ENCODE assay signal across 14 cellular contexts in the genomic region with DNA sequence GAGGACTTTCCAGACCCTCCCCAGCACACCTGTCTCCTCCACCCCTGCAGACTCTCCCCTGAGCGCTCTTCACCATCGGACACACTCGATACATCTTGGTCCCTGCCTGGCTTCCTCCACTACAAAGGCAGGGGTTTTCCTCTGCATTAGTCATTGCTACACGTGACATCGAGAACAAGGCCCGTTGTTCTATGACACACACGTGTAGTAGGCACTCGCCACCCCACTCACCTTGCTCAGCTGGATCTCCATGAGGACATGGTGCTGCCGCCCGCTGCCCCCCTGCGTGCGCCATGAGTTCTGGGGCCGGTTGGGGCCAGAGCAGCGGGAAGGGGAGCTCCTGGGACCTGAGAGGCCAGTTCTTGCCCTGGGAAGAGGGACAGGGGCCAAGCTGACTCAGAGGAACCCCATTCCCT. TPM values are rescaled to one million over a fixed set of nuclear protein-coding genes. Genes with fewer than 3 reads are reported as not detected.
DNase-seq lines count a peak whose midpoint lies in the region; ATAC-seq and TF ChIP-seq lines count a peak whose summit lies in the region.
"Had no signal": no experiment of that assay in that cellular context is flagged by ENCODE, and none has a peak within 500 bp of the region (broad histone marks: within the 10 kb centered on the region; RNA-seq: fewer than 3 reads in every experiment).

No MANE protein-coding gene starts in this region.

- DNase-seq in GM13976 (ENCODE audit: low spot score) (peak; percentile 84), body of pancreas (peak in 2 of 4 donors; percentile 32 to 55), gastrocnemius medialis (no peak), NOMO-1 treated with dmso at 0.1 percent for 144 hours (lab: John Stamatoyannopoulos, UW; ENCODE audit: unreplicated experiment) (no peak)
- peak; percentile 89 for DNase-seq in activated CD4-positive, alpha-beta T cell treated with anti-CD3 and anti-CD28 coated beads, Interleukin-2, amount 10 ng/mL, durations not matched to agents 24 days and 14 days
- peak; percentile 66 to 73 for DNase-seq in stimulated activated CD4-positive, alpha-beta T cell treated with anti-CD3 and anti-CD28 coated beads, Interleukin-2, amount 100 ng/mL, for 24 hours
- DNase-seq: COR-L47, heart right ventricle, NCI-H774 had no signal

- H3K4me1 Mint-ChIP-seq in activated CD4-positive, alpha-beta T cell treated with anti-CD3 and anti-CD28 coated beads, Interleukin-2, amount 10 ng/mL, durations not matched to agents 24 days and 14 days: peaks cover 12% of the 10 kb centered on the region

- peak overlapping the region; percentile 68 for H3K4me3 Mint-ChIP-seq in activated CD4-positive, alpha-beta T cell treated with anti-CD3 and anti-CD28 coated beads, Interleukin-2, amount 10 ng/mL, durations not matched to agents 24 days and 14 days

- TF ChIP-seq POLR2A in body of pancreas (IDR thresholded peaks at IDR 0.05) (peak in 1 of 3 donors; percentile 9), gastrocnemius medialis (IDR thresholded peaks at IDR 0.05) (no peak)

- H3K27me3 Mint-ChIP-seq in activated CD4-positive, alpha-beta T cell treated with anti-CD3 and anti-CD28 coated beads, Interleukin-2, amount 10 ng/mL, durations not matched to agents 24 days and 14 days: no peaks in the 10 kb centered on the region
- H3K27me3 Mint-ChIP-seq: progenitor cell of endocrine pancreas had no signal

- intact Hi-C loops in activated CD4-positive, alpha-beta T cell treated with anti-CD3 and anti-CD28 coated beads, Interleukin-2, amount 10 ng/mL, durations not matched to agents 24 days and 14 days (cut with micrococcal nuclease): no loop called here
- intact Hi-C loops in body of pancreas (cut with DNase I): loop anchor here (10.0 kb wide), 1 partner anchor 105 kb away; no protein-coding TSS in a partner anchor
- intact Hi-C loops in gastrocnemius medialis (cut with DNase I; ENCODE audit: low total_unique reads): no loop called here

- H3K27me3 ChIP-seq in body of pancreas (no peaks in the 10 kb centered on the region), gastrocnemius medialis (no peaks in the 10 kb centered on the region)
- H3K27me3 ChIP-seq: ascending aorta, heart right ventricle had no signal

- H3K36me3 Mint-ChIP-seq in activated CD4-positive, alpha-beta T cell treated with anti-CD3 and anti-CD28 coated beads, Interleukin-2, amount 10 ng/mL, durations not matched to agents 24 days and 14 days (ENCODE audit: low read depth): peaks cover 24% of the 10 kb centered on the region

- H3K27ac ChIP-seq in body of pancreas (peak overlapping the region in 2 of 4 donors; percentile 29 to 46), gastrocnemius medialis (no peak overlapping the region)
- H3K27ac ChIP-seq: ascending aorta, heart right ventricle, HL-60 had no signal

- WGBS in body of pancreas, 2 donors: 81 to 90% methylated on average over 14 of the region's 14 CpGs

- no peak for TF ChIP-seq CTCF in GM13976 (IDR thresholded peaks at IDR 0.05; ENCODE audit: borderline replicate concordance, control extremely low read depth, extremely low read depth, insufficient read depth, missing control alignments)
- no peak for TF ChIP-seq CTCF in body of pancreas (IDR thresholded peaks at IDR 0.05)
- TF ChIP-seq CTCF in gastrocnemius medialis (IDR thresholded peaks at IDR 0.05 in 4 of 5, conservative IDR thresholded peaks at IDR 0.05 in 1 of 5): no peak

- H3K27ac Mint-ChIP-seq in activated CD4-positive, alpha-beta T cell treated with anti-CD3 and anti-CD28 coated beads, Interleukin-2, amount 10 ng/mL, durations not matched to agents 24 days and 14 days: peak overlapping the region; percentile 91
- H3K27ac Mint-ChIP-seq: progenitor cell of endocrine pancreas had no signal

- H3K9me3 ChIP-seq in body of pancreas: no peaks in the 10 kb centered on the region
- H3K9me3 ChIP-seq in gastrocnemius medialis: no peaks in the 10 kb centered on the region
- H3K9me3 ChIP-seq: ascending aorta, heart right ventricle had no signal

- in situ Hi-C loops in GM13976 (cut with MboI; ENCODE audit: low sequenced_read_pairs, unreplicated experiment) (no loop called here), gastrocnemius medialis (cut with MboI; ENCODE audit: low sequenced_read_pairs in 4 of 4) (no loop called here)

- ATAC-seq in body of pancreas (peak; percentile 57), HG02973 (IDR thresholded peaks at IDR 0.05; ENCODE audit: unreplicated experiment) (no peak), HG03571 (IDR thresholded peaks at IDR 0.05; ENCODE audit: unreplicated experiment) (no peak), gastrocnemius medialis (no peak)
- ATAC-seq: heart right ventricle had no signal

- H3K4me3 ChIP-seq in body of pancreas (no peak overlapping the region), gastrocnemius medialis (no peak overlapping the region)
- H3K4me3 ChIP-seq: ascending aorta, heart right ventricle had no signal

- no peaks in the 10 kb centered on the region for H3K9me3 Mint-ChIP-seq in activated CD4-positive, alpha-beta T cell treated with anti-CD3 and anti-CD28 coated beads, Interleukin-2, amount 10 ng/mL, durations not matched to agents 24 days and 14 days

- peaks cover 3 to 28% of the 10 kb centered on the region in 2 donors for H3K36me3 ChIP-seq in body of pancreas (replicated peaks in 1 of 2; ENCODE audit: insufficient read depth in 1 of 2, low read depth in 2 of 2)
- H3K36me3 ChIP-seq in gastrocnemius medialis: peaks cover 7 to 71% of the 10 kb centered on the region in 2 donors

- no peaks in the 10 kb centered on the region for H3K4me1 ChIP-seq in body of pancreas
- H3K4me1 ChIP-seq in gastrocnemius medialis: no peaks in the 10 kb centered on the region
- H3K4me1 ChIP-seq: ascending aorta, heart right ventricle had no signal

RNA-seq across cellular contexts. Expression of a gene that starts 16.7 kb away (rescaled TPM):
- total RNA-seq in activated CD4-positive, alpha-beta T cell treated with anti-CD3 and anti-CD28 coated beads, Interleukin-2, amount 10 ng/mL, durations not matched to agents 24 days and 14 days: 22.5 and 23.1 TPM in 2 replicates
- 10 to 100 TPM; 16.3 to 34.3 TPM for total RNA-seq in body of pancreas
- 10 to 100 TPM; 10.7 to 97.5 (median 37.9) TPM for total RNA-seq in gastrocnemius medialis

RNA-seq across cellular contexts. Expression of a gene that starts 21.9 kb away (rescaled TPM):
- 93.0 and 101 TPM in 2 replicates for total RNA-seq in activated CD4-positive, alpha-beta T cell treated with anti-CD3 and anti-CD28 coated beads, Interleukin-2, amount 10 ng/mL, durations not matched to agents 24 days and 14 days
- total RNA-seq in body of pancreas: 10 to 100 TPM; 18.7 to 45.2 TPM
- 10 to 100 TPM; 24.8 to 46.2 (median 31.3) TPM for total RNA-seq in gastrocnemius medialis

RNA-seq across cellular contexts. Expression of a gene that starts 24.2 kb away (rescaled TPM):
- 11.4 and 16.7 TPM in 2 replicates for total RNA-seq in activated CD4-positive, alpha-beta T cell treated with anti-CD3 and anti-CD28 coated beads, Interleukin-2, amount 10 ng/mL, durations not matched to agents 24 days and 14 days
- total RNA-seq in body of pancreas (10 to 100 TPM; 12.7 to 35.6 TPM), gastrocnemius medialis (10 to 100 TPM; 17.2 to 34.2 (median 24.3) TPM)

RNA-seq across cellular contexts. Expression of a gene that starts 35.4 kb away (rescaled TPM):
- total RNA-seq in activated CD4-positive, alpha-beta T cell treated with anti-CD3 and anti-CD28 coated beads, Interleukin-2, amount 10 ng/mL, durations not matched to agents 24 days and 14 days: not detected in 2 replicates
- total RNA-seq in body of pancreas (10 to 100 TPM in 1 of 2 donors, 1 to 10 TPM in 1; 7.3 to 18.5 TPM), gastrocnemius medialis (not detected)
- total RNA-seq: ascending aorta, heart right ventricle had no signal

RNA-seq across cellular contexts. Expression of a gene that starts 55.8 kb away (rescaled TPM):
- 0.05 TPM in 2 replicates for total RNA-seq in activated CD4-positive, alpha-beta T cell treated with anti-CD3 and anti-CD28 coated beads, Interleukin-2, amount 10 ng/mL, durations not matched to agents 24 days and 14 days
- total RNA-seq in body of pancreas (10 to 100 TPM; 13.5 to 18.9 TPM), gastrocnemius medialis (under 1 TPM in 2 of 4 donors, not detected in 2; 0.15 to 0.19 TPM)
- total RNA-seq: ascending aorta had no signal

Comparison
In these comparisons a context has a peak if more than half of its experiments do, and no peak if none do; other contexts are left out.
1. DNase-seq: peak in GM13976 (single experiment), activated CD4-positive, alpha-beta T cell treated with anti-CD3 and anti-CD28 coated beads, Interleukin-2, amount 10 ng/mL, durations not matched to agents 24 days and 14 days (single experiment) and stimulated activated CD4-positive, alpha-beta T cell treated with anti-CD3 and anti-CD28 coated beads, Interleukin-2, amount 100 ng/mL, for 24 hours (2 of 2); none in gastrocnemius medialis (0 of 2) and NOMO-1 treated with dmso at 0.1 percent for 144 hours (single experiment).